ENCODE assay signal across 1 cellular context in the genomic region with DNA sequence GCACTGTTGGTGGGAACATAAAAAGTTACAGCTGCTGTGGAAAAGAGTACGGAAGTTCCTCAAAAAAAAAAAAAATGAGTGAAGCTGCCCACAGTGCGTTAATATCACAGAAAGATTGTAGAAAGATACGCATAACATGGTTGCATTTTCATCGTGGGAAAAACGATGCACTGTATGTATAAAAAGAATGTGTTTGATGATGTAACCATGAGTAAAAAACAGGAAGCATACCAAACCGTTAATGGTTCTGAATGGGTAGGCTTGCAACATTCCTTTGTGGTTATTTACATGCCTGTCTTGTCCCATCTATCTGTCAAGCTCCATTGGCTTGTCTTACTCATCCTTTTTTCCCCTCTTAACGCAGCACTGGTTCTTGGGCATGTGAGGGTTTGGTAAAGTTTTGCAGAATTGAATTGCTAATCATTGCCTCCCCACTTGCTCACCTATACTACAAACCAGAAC.
TF ChIP-seq lines count a peak whose summit lies in the region.

No MANE protein-coding gene starts in this region.

TF ChIP-seq in GM23338, 12 proteins besides CTCF, POLR2A, EP300 and RAD21 (continued from another document):
- TF ChIP-seq, protein P1, sequence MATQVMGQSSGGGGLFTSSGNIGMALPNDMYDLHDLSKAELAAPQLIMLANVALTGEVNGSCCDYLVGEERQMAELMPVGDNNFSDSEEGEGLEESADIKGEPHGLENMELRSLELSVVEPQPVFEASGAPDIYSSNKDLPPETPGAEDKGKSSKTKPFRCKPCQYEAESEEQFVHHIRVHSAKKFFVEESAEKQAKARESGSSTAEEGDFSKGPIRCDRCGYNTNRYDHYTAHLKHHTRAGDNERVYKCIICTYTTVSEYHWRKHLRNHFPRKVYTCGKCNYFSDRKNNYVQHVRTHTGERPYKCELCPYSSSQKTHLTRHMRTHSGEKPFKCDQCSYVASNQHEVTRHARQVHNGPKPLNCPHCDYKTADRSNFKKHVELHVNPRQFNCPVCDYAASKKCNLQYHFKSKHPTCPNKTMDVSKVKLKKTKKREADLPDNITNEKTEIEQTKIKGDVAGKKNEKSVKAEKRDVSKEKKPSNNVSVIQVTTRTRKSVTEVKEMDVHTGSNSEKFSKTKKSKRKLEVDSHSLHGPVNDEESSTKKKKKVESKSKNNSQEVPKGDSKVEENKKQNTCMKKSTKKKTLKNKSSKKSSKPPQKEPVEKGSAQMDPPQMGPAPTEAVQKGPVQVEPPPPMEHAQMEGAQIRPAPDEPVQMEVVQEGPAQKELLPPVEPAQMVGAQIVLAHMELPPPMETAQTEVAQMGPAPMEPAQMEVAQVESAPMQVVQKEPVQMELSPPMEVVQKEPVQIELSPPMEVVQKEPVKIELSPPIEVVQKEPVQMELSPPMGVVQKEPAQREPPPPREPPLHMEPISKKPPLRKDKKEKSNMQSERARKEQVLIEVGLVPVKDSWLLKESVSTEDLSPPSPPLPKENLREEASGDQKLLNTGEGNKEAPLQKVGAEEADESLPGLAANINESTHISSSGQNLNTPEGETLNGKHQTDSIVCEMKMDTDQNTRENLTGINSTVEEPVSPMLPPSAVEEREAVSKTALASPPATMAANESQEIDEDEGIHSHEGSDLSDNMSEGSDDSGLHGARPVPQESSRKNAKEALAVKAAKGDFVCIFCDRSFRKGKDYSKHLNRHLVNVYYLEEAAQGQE (IDR thresholded peaks at IDR 0.05; ENCODE audit: unreplicated experiment): no peak
- TF ChIP-seq EZH2phosphoT487 (IDR thresholded peaks at IDR 0.05; ENCODE audit: unreplicated experiment) (no peak), ZNF331 (CRISPR knock-in tag; IDR thresholded peaks at IDR 0.05; ENCODE audit: low read depth) (no peak), ZNF114 (CRISPR knock-in tag; IDR thresholded peaks at IDR 0.05) (no peak), CREB1 (CRISPR knock-in tag; IDR thresholded peaks at IDR 0.05; ENCODE audit: low read depth) (no peak), NANOG (IDR thresholded peaks at IDR 0.05; ENCODE audit: borderline replicate concordance) (no peak), ETS1 (IDR thresholded peaks at IDR 0.05) (no peak), STAT1 (IDR thresholded peaks at IDR 0.05; ENCODE audit: unreplicated experiment) (no peak), ZNF462 (CRISPR knock-in tag; IDR thresholded peaks at IDR 0.05) (no peak)
